In the genomic region with DNA sequence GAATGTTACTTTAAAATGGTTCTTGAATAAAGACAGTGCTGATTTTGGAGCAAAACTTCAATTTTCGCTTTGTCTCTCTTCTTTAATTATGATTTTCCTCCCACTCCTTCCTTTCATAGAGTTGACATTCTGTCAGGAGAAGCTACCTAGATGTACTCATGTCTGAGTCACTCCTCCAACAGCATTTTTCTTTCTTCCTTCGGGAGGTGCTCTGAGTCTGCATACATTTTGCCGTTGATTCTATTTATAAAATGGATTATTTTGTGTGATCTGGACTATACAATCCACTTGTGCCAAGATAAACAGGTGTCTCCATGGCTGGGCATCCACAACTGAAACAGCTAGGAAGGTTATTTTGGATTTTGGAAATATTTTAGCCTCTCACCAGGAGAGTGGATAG, we compare ENCODE assay signal across 22 cellular contexts.
"Had no signal": no experiment of that assay in that cellular context is flagged by ENCODE, and none has a peak within 500 bp of the region (broad histone marks: within the 10 kb centered on the region; RNA-seq: fewer than 3 reads in every experiment).

No MANE protein-coding gene starts in this region.

- H3K9me3 Mint-ChIP-seq: stimulated activated memory B cell treated with anti-CD40 and anti-IgM and Interleukin-4, amounts not matched to agents 10 μg/mL and 1 μg/mL and 100 μg/mL, for 72 hours had no signal

- FAIRE-seq: endothelial cell of umbilical vein had no signal

- DNase-seq: dermis blood vessel endothelial cell; endodermal cell; erythroblast; hippocampal formation; mesendoderm; naive B cell; nephron progenitor cell; spleen; stimulated activated CD4-positive, alpha-beta T cell treated with anti-CD3 and anti-CD28 coated beads, Interleukin-15, amount 100 ng/mL, for 24 hours; stimulated activated CD4-positive, alpha-beta T cell treated with anti-CD3 and anti-CD28 coated beads, Interleukin-1b, Interleukin-23, amount 100 ng/mL, for 48 hours; stimulated activated CD4-positive, alpha-beta T cell treated with anti-CD3 and anti-CD28 coated beads, Interleukin-4, amount 100 ng/mL, for 24 hours; testis; upper lobe of right lung had no signal

- H3K27ac ChIP-seq: foreskin keratinocyte, parathyroid adenoma, prostate gland, spleen, testis, tibial nerve, upper lobe of right lung, vagina had no signal

- H3K36me3 ChIP-seq: prostate gland, spleen, tibial nerve, upper lobe of right lung, vagina had no signal

- H3K4me1 ChIP-seq: foreskin keratinocyte, parathyroid adenoma, prostate gland, spleen, testis, tibial nerve, upper lobe of right lung, vagina had no signal

- H3K9ac ChIP-seq: parathyroid adenoma had no signal

- H3K27me3 Mint-ChIP-seq: naive B cell; stimulated activated memory B cell treated with anti-CD40 and anti-IgM and Interleukin-4, amounts not matched to agents 10 μg/mL and 1 μg/mL and 100 μg/mL, for 72 hours; stimulated activated naive CD8-positive, alpha-beta T cell treated with anti-CD3 and anti-CD28 coated beads, Interleukin-15, Interleukin-2, amounts not matched to agents 100 ng/mL and 50 ng/mL, for 24 hours had no signal

- H3K4me3 Mint-ChIP-seq: endodermal cell; naive B cell; nephron progenitor cell; stimulated activated memory B cell treated with anti-CD40 and anti-IgM and Interleukin-4, amounts not matched to agents 10 μg/mL and 1 μg/mL and 100 μg/mL, for 72 hours; stimulated activated naive CD8-positive, alpha-beta T cell treated with anti-CD3 and anti-CD28 coated beads, Interleukin-15, Interleukin-2, amounts not matched to agents 100 ng/mL and 50 ng/mL, for 24 hours had no signal

- H3K4me3 ChIP-seq: prostate gland, spleen, testis, tibial nerve, upper lobe of right lung, vagina had no signal

- ATAC-seq: foreskin keratinocyte; sciatic nerve; stimulated activated memory B cell treated with anti-CD40 and anti-IgM and Interleukin-4, amounts not matched to agents 10 μg/mL and 1 μg/mL and 100 μg/mL, for 72 hours; upper lobe of right lung had no signal

- H3K79me2 ChIP-seq: parathyroid adenoma had no signal

- H3K36me3 Mint-ChIP-seq: naive B cell; stimulated activated memory B cell treated with anti-CD40 and anti-IgM and Interleukin-4, amounts not matched to agents 10 μg/mL and 1 μg/mL and 100 μg/mL, for 72 hours had no signal

- H3K27ac Mint-ChIP-seq: endodermal cell; nephron progenitor cell; stimulated activated memory B cell treated with anti-CD40 and anti-IgM and Interleukin-4, amounts not matched to agents 10 μg/mL and 1 μg/mL and 100 μg/mL, for 72 hours; stimulated activated naive CD8-positive, alpha-beta T cell treated with anti-CD3 and anti-CD28 coated beads, Interleukin-15, Interleukin-2, amounts not matched to agents 100 ng/mL and 50 ng/mL, for 24 hours had no signal

- H3K9me3 ChIP-seq: prostate gland, testis, tibial nerve, upper lobe of right lung, vagina had no signal

- H2AFZ ChIP-seq: parathyroid adenoma had no signal

- H3K27me3 ChIP-seq: foreskin keratinocyte, spleen, testis, tibial nerve, upper lobe of right lung, vagina had no signal

- H3K4me1 Mint-ChIP-seq: endodermal cell; naive B cell; nephron progenitor cell; stimulated activated memory B cell treated with anti-CD40 and anti-IgM and Interleukin-4, amounts not matched to agents 10 μg/mL and 1 μg/mL and 100 μg/mL, for 72 hours had no signal
